ENCODE assay signal across 17 cellular contexts in the genomic region with DNA sequence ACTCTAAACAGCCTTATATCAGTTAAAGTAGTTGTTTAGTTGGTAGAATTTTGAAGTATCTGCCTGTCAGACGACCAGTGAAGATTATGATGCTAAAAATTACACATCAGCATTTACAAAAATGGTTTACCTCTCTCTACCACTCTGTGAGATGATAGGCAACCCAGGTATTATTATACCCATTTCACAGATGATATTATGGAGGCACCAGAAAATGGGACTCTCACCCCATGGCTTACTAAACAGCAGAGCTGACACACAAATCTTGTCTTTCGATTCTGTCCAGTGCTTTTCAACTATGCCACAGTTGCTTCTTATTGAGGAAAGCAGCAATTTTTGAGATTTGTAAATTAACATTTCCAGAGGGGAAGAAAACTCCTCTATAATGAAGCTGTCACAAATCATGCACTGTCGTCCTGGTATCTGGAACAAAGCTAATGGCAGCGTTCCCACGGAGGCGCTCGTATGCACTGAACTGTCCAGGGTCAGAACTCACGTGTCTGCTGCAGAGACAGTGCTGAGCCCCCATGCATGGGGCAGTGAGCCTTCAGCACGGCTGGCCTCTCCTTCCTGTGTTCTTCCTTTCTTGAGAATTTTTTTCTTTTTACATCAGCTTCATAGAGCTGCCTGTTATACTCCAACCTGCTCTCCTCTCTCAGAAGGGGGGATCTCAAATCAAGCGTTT.
DNase-seq lines count a peak whose midpoint lies in the region; ATAC-seq, FAIRE-seq and TF ChIP-seq lines count a peak whose summit lies in the region.
"Had no signal": no experiment of that assay in that cellular context is flagged by ENCODE, and none has a peak within 500 bp of the region (broad histone marks: within the 10 kb centered on the region; RNA-seq: fewer than 3 reads in every experiment).

No MANE protein-coding gene starts in this region.

- TF ChIP-seq POLR2A in endothelial cell of umbilical vein (IDR thresholded peaks at IDR 0.05; ENCODE audit: low read depth, low read length) (no peak), sigmoid colon (IDR thresholded peaks at IDR 0.05) (no peak)

- H3K9ac ChIP-seq in endothelial cell of umbilical vein (replicated peaks; ENCODE audit: extremely low read depth, insufficient read depth, low read length): no peak overlapping the region

- no peaks in the 10 kb centered on the region for H4K20me1 ChIP-seq in endothelial cell of umbilical vein (replicated peaks; ENCODE audit: control insufficient read depth, extremely low read depth, insufficient read depth, low read length)

- TF ChIP-seq EP300 in sigmoid colon (IDR thresholded peaks at IDR 0.05): no peak

- CTCF ChIA-PET in endothelial cell of umbilical vein (lab: Charles Lee): interaction anchor here (1.0 to 3.0 kb wide), 2 partner anchors 8 to 14 kb away, joined by 3 to 17 read pairs; no protein-coding TSS in a partner anchor

- H3K4me3 ChIP-seq in endothelial cell of umbilical vein (replicated peaks in 1 of 3; ENCODE audit: insufficient read depth in 1 of 3, low read depth in 1 of 3, low read length in 3 of 3): no peak overlapping the region
- H3K4me3 ChIP-seq in sigmoid colon: no peak overlapping the region
- H3K4me3 ChIP-seq in ascending aorta: no peak overlapping the region

- no peaks in the 10 kb centered on the region for H3K36me3 ChIP-seq in endothelial cell of umbilical vein (ENCODE audit: control insufficient read depth in 2 of 2, extremely low read depth in 1 of 2, insufficient read depth in 2 of 2, low read length in 2 of 2)
- H3K36me3 ChIP-seq in sigmoid colon: no peaks in the 10 kb centered on the region
- H3K36me3 ChIP-seq in ascending aorta: no peaks in the 10 kb centered on the region

- WGBS in sigmoid colon, 2 donors: 59 to 71% methylated on average over 10 of the region's 10 CpGs

- H3K9me3 ChIP-seq in endothelial cell of umbilical vein (replicated peaks; ENCODE audit: control insufficient read depth, insufficient read depth, low read length): no peaks in the 10 kb centered on the region
- no peaks in the 10 kb centered on the region for H3K9me3 ChIP-seq in sigmoid colon
- no peaks in the 10 kb centered on the region for H3K9me3 ChIP-seq in ascending aorta

- intact Hi-C loops in endothelial cell of umbilical vein (cut with micrococcal nuclease) (no loop called here), sigmoid colon (cut with DNase I) (no loop called here), ascending aorta (cut with DNase I) (no loop called here), left colon (cut with DNase I, micrococcal nuclease) (no loop called here)

- dilution Hi-C loops in endothelial cell of umbilical vein (cut with MboI; ENCODE audit: extremely low pct_ligation_motif_present, low sequenced_read_pairs): no loop called here

- H3K4me1 ChIP-seq in endothelial cell of umbilical vein (ENCODE audit: control insufficient read depth, extremely low read depth, insufficient read depth, low read length) (no peaks in the 10 kb centered on the region), sigmoid colon (peaks cover 0 to 6% (median 0%) of the 10 kb centered on the region in 4 donors), ascending aorta (no peaks in the 10 kb centered on the region)

- FAIRE-seq in endothelial cell of umbilical vein (lab: Jason Lieb, UNC): no peak
- FAIRE-seq: H54, RCC 7860 had no signal

- DNase-seq in astrocyte of the hippocampus (ENCODE audit: low read depth, low spot score) (peak; percentile 6), endothelial cell of umbilical vein (ENCODE audit: low read depth, low spot score) (peak; percentile 4), lung microvascular endothelial cell (ENCODE audit: low read depth in 2 of 2) (peak; percentile 5 to 17), sigmoid colon (peak; percentile 50), GM19240 (ENCODE audit: insufficient read length, low spot score) (no peak), ascending aorta (ENCODE audit: low spot score in 2 of 2) (no peak), left colon (no peak)
- DNase-seq: ACHN; CD4-positive, alpha-beta T cell; IMR-90; NCI-H1417 treated with DMSO at 0.1 percent for 48 hours; NCI-H2029; NCI-H2171 treated with DMSO at 0.1 percent for 48 hours; NCI-H510A treated with DMSO at 0.1 percent for 48 hours; SHP77 treated with DMSO at 0.1 percent for 48 hours had no signal

- no peaks in the 10 kb centered on the region for H3K79me2 ChIP-seq in endothelial cell of umbilical vein (ENCODE audit: control insufficient read depth, insufficient read depth, low read length)

- no peaks in the 10 kb centered on the region for H3K9me1 ChIP-seq in endothelial cell of umbilical vein (replicated peaks; ENCODE audit: control insufficient read depth, extremely low read depth, insufficient read depth, low read length)

- H3K27me3 ChIP-seq in endothelial cell of umbilical vein (ENCODE audit: control insufficient read depth in 2 of 2, insufficient read depth in 2 of 2, low read length in 2 of 2) (no peaks in the 10 kb centered on the region), sigmoid colon (no peaks in the 10 kb centered on the region), ascending aorta (no peaks in the 10 kb centered on the region)

- H3K27ac ChIP-seq in endothelial cell of umbilical vein (ENCODE audit: insufficient read depth, low read depth, low read length) (no peak overlapping the region), sigmoid colon (no peak overlapping the region), ascending aorta (no peak overlapping the region)

- no peak for ATAC-seq in left colon

- POLR2A ChIA-PET in endothelial cell of umbilical vein (lab: Charles Lee): no interaction called here

- H2AFZ ChIP-seq in endothelial cell of umbilical vein (ENCODE audit: low read depth, low read length): no peak overlapping the region

- no TSS peak for BruUV-seq in endothelial cell of umbilical vein (replicated peaks; lab: Mats Ljungman, UMichigan)

- no peak for TF ChIP-seq CTCF in endothelial cell of umbilical vein (IDR thresholded peaks at IDR 0.05; ENCODE audit: extremely low read depth in 1 of 2, insufficient read depth in 1 of 2, low read depth in 1 of 2, low read length in 2 of 2)
- TF ChIP-seq CTCF in sigmoid colon (IDR thresholded peaks at IDR 0.05): no peak
- TF ChIP-seq CTCF in ascending aorta (IDR thresholded peaks at IDR 0.05): no peak

- no peak overlapping the region for H3K4me2 ChIP-seq in endothelial cell of umbilical vein (ENCODE audit: insufficient read depth, low read length)

TF ChIP-seq in endothelial cell of umbilical vein, 7 proteins besides CTCF, POLR2A, EP300 and RAD21:
- TF ChIP-seq MYC (IDR thresholded peaks at IDR 0.05; ENCODE audit: low read depth, low read length) (no peak), FOS (IDR thresholded peaks at IDR 0.05; ENCODE audit: borderline replicate concordance, insufficient read depth, low read length) (no peak), JUN (IDR thresholded peaks at IDR 0.05; ENCODE audit: borderline replicate concordance, insufficient read depth, insufficient read length, low read depth) (no peak), POLR2AphosphoS5 (IDR thresholded peaks at IDR 0.05; ENCODE audit: insufficient read depth, low read depth, low read length) (no peak)
TF ChIP-seq in endothelial cell of umbilical vein: peak in this region for 0.

Comparison
In these comparisons a context has a peak if more than half of its experiments do, and no peak if none do; other contexts are left out.
1. DNase-seq: peak in astrocyte of the hippocampus (single experiment), endothelial cell of umbilical vein (single experiment), lung microvascular endothelial cell (2 of 2) and sigmoid colon (single experiment); none in GM19240 (single experiment), ascending aorta (0 of 2) and left colon (0 of 2).